ENCODE assay signal across 9 cellular contexts in the genomic region with DNA sequence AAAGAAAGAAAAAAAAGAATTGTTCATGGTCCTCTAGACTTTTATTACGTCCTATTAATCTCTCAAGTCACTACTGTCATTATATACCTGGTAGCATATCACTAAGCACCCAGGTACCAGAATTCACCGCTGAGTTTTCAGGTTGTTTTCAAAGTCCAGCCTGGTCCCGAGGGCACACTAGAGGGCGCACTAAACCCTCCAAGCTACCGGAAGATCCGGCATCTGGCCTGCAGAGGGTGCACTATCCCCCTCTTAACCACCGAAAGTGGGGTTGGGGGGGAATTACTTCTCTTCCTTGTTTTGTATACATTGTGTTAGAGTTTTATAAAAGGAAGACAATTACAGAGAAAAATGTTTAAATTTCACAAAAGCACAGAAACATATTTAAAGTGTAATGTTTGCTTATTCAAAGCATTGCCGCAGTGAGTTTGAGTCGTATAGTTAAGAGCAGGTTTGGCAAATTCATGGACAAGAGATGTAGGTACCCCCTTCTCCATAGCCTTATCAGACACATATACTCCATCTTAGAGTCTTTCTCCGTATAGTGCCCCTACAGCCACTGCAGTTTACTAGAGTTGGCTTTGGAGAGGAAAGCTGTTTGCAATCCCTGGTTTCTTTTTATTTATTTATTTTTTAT. TPM values are rescaled to one million over a fixed set of nuclear protein-coding genes. Genes with fewer than 3 reads are reported as not detected.
DNase-seq lines count a peak whose midpoint lies in the region; ATAC-seq and TF ChIP-seq lines count a peak whose summit lies in the region.
"Had no signal": no experiment of that assay in that cellular context is flagged by ENCODE, and none has a peak within 500 bp of the region (broad histone marks: within the 10 kb centered on the region; RNA-seq: fewer than 3 reads in every experiment).

No MANE protein-coding gene starts in this region.

- no peak overlapping the region for H4K8ac ChIP-seq in trophoblast cell (ENCODE audit: low read depth, low read length)

- no peak overlapping the region for H3K4ac ChIP-seq in trophoblast cell (ENCODE audit: low read depth, low read length)

- no peak overlapping the region for H3K4me3 ChIP-seq in fibroblast of villous mesenchyme (ENCODE audit: low read depth, low read length)
- no peak overlapping the region for H3K4me3 ChIP-seq in trophoblast cell (ENCODE audit: low read depth, low read length)

- no peak overlapping the region for H2AFZ ChIP-seq in trophoblast cell (ENCODE audit: insufficient read depth, low read length, poor library complexity)

- no peak overlapping the region for H2BK120ac ChIP-seq in trophoblast cell (ENCODE audit: insufficient read depth, low read length, poor library complexity)

- H3K36me3 ChIP-seq in trophoblast cell (ENCODE audit: control insufficient read depth in 1 of 2, insufficient read depth in 2 of 2, low read length in 2 of 2) = no peaks in the 10 kb centered on the region

- H4K12ac ChIP-seq in trophoblast cell (ENCODE audit: low read depth, low read length) = no peak overlapping the region

- TF ChIP-seq CTCF in fibroblast of villous mesenchyme (IDR thresholded peaks at IDR 0.05; ENCODE audit: insufficient read depth, low read depth, low read length) = peak; percentile 100
- peak; percentile 99 for TF ChIP-seq CTCF in type B pancreatic cell (conservative IDR thresholded peaks at IDR 0.05)

- H3K18ac ChIP-seq in trophoblast cell (ENCODE audit: low read length) = no peak overlapping the region

- H3K79me1 ChIP-seq in trophoblast cell (ENCODE audit: low read length) = no peaks in the 10 kb centered on the region

- H3K27me3 Mint-ChIP-seq in type B pancreatic cell = peaks cover 14% of the 10 kb centered on the region

- H3K79me2 ChIP-seq in trophoblast cell (ENCODE audit: control insufficient read depth, insufficient read depth, low read length, poor library complexity) = no peaks in the 10 kb centered on the region

- H3K4me1 Mint-ChIP-seq in type B pancreatic cell (ENCODE audit: unreplicated experiment) = peaks cover 7% of the 10 kb centered on the region

- DNase-seq in GF-D8 (lab: John Stamatoyannopoulos, UW) = peak; percentile 9
- DNase-seq in KBM-7 = peak; percentile 81
- DNase-seq in RKO (ENCODE audit: low spot score) = peak; percentile 79
- peak; percentile 44 for DNase-seq in activated T-helper 1 cell treated with Interleukin-2 at 50 U/mL for 16 hours (ENCODE audit: low read depth)
- peak; percentile 81 for DNase-seq in fibroblast of villous mesenchyme (ENCODE audit: low read depth)
- DNase-seq in trophoblast cell = peak; percentile 66 to 89
- peak; percentile 79 for DNase-seq in type B pancreatic cell (ENCODE audit: extremely low spot score, unreplicated experiment)

- H3K23ac ChIP-seq in trophoblast cell (ENCODE audit: low read length) = no peak overlapping the region

- in situ Hi-C loops in KBM-7 (cut with MboI; ENCODE audit: low pct_unique_long_range_greater_than_20kb, low sequenced_read_pairs) = loop anchor here (25.0 kb wide), 1 partner anchor 222 kb away; no protein-coding TSS in a partner anchor

- H3K9ac ChIP-seq in trophoblast cell (ENCODE audit: low read length) = no peak overlapping the region

- peak; percentile 97 for ATAC-seq in GM21825 (IDR thresholded peaks at IDR 0.05; ENCODE audit: unreplicated experiment)

- no peaks in the 10 kb centered on the region for H3K9me3 ChIP-seq in trophoblast cell (ENCODE audit: insufficient read depth, low read depth, low read length)

- H3K27me3 ChIP-seq in trophoblast cell (ENCODE audit: insufficient read depth, low read length) = no peaks in the 10 kb centered on the region

- H2BK5ac ChIP-seq in trophoblast cell (ENCODE audit: low read depth, low read length, poor library complexity) = no peak overlapping the region

- no CpG with 5 or more reads among the region's 10 CpGs for WGBS in trophoblast cell (ENCODE audit: extremely low coverage, insufficient coverage, insufficient read length)

- no peaks in the 10 kb centered on the region for H3K4me1 ChIP-seq in trophoblast cell (ENCODE audit: control insufficient read depth in 1 of 2, insufficient read depth in 2 of 2, low read length in 2 of 2)

- peak overlapping the region; percentile 19 for H3K27ac Mint-ChIP-seq in type B pancreatic cell

- no peak overlapping the region for H3K14ac ChIP-seq in trophoblast cell (ENCODE audit: low read length)

- H3K4me2 ChIP-seq in trophoblast cell (ENCODE audit: low read length) = no peak overlapping the region

- H4K91ac ChIP-seq in trophoblast cell (ENCODE audit: low read depth, low read length) = no peak overlapping the region

- no peak overlapping the region for H2AK5ac ChIP-seq in trophoblast cell (ENCODE audit: low read length)

- no peak overlapping the region for H2BK12ac ChIP-seq in trophoblast cell (ENCODE audit: low read length)

- no peak overlapping the region for H3K4me3 Mint-ChIP-seq in type B pancreatic cell

- H3K36me3 Mint-ChIP-seq in type B pancreatic cell = no peaks in the 10 kb centered on the region

- H3K9me3 Mint-ChIP-seq in type B pancreatic cell = no peaks in the 10 kb centered on the region

- no peak overlapping the region for H3K27ac ChIP-seq in trophoblast cell (ENCODE audit: low read depth, low read length)

RNA-seq across cellular contexts. Expression of a gene that starts 19.2 kb away (rescaled TPM):
- total RNA-seq in fibroblast of villous mesenchyme (not detected in 2 replicates), type B pancreatic cell (ENCODE audit: low replicate concordance) (0.45 TPM in 1 of 2 replicates, not detected in the other)
- not detected in 2 replicates for polyA plus RNA-seq in trophoblast cell (2013)
- total RNA-seq: skeletal muscle tissue had no signal

RNA-seq across cellular contexts. Expression of a gene that starts 34.8 kb away (rescaled TPM):
- total RNA-seq in fibroblast of villous mesenchyme (18.0 and 25.9 TPM in 2 replicates), type B pancreatic cell (ENCODE audit: low replicate concordance) (17.3 and 24.0 TPM in 2 replicates)
- polyA plus RNA-seq in trophoblast cell (2013) = 24.7 and 26.1 TPM in 2 replicates

Comparison
In these comparisons a context has a peak if more than half of its experiments do, and no peak if none do; other contexts are left out.
1. DNase-seq: peak in every context shown above with its lines; median percentile 81 in KBM-7; 81 in fibroblast of villous mesenchyme; 79 in RKO; 79 in type B pancreatic cell; 78 in trophoblast cell; 44 in activated T-helper 1 cell treated with Interleukin-2 at 50 U/mL for 16 hours; 9 in GF-D8.